ENCODE assay signal across 1 cellular context in the genomic region with DNA sequence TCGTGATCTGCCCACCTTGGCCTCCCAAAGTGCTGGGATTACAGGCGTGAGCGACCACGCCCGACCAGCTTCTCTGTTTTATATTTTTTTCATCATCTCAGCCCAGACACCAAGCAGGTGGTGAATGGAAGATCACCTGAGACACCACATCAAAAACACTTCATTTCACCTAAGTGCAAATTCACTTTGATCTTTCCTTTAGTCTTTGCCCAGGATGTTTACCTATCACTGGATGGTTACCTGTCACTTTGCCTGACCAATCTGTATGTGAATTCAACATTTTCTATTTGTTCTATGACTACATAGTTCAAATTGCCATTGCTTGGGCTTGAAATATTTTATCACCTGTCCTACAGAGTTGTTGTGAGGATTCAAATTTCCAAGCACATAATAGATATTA.
TF ChIP-seq lines count a peak whose summit lies in the region.

No MANE protein-coding gene starts in this region.

TF ChIP-seq in HepG2, 621 proteins besides CTCF, POLR2A, EP300 and RAD21:
- TF ChIP-seq ZC3H4 (CRISPR knock-in tag; IDR thresholded peaks at IDR 0.05; ENCODE audit: borderline replicate concordance): no peak
- no peak for TF ChIP-seq ZNF562 (CRISPR knock-in tag; IDR thresholded peaks at IDR 0.05; ENCODE audit: borderline replicate concordance)
- TF ChIP-seq, protein P1, sequence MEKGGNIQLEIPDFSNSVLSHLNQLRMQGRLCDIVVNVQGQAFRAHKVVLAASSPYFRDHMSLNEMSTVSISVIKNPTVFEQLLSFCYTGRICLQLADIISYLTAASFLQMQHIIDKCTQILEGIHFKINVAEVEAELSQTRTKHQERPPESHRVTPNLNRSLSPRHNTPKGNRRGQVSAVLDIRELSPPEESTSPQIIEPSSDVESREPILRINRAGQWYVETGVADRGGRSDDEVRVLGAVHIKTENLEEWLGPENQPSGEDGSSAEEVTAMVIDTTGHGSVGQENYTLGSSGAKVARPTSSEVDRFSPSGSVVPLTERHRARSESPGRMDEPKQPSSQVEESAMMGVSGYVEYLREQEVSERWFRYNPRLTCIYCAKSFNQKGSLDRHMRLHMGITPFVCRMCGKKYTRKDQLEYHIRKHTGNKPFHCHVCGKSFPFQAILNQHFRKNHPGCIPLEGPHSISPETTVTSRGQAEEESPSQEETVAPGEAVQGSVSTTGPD (CRISPR knock-in tag; IDR thresholded peaks at IDR 0.05): no peak
- TF ChIP-seq, protein P2, sequence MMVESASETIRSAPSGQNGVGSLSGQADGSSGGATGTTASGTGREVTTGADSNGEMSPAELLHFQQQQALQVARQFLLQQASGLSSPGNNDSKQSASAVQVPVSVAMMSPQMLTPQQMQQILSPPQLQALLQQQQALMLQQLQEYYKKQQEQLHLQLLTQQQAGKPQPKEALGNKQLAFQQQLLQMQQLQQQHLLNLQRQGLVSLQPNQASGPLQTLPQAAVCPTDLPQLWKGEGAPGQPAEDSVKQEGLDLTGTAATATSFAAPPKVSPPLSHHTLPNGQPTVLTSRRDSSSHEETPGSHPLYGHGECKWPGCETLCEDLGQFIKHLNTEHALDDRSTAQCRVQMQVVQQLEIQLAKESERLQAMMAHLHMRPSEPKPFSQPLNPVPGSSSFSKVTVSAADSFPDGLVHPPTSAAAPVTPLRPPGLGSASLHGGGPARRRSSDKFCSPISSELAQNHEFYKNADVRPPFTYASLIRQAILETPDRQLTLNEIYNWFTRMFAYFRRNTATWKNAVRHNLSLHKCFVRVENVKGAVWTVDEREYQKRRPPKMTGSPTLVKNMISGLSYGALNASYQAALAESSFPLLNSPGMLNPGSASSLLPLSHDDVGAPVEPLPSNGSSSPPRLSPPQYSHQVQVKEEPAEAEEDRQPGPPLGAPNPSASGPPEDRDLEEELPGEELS (CRISPR knock-in tag; IDR thresholded peaks at IDR 0.05): 0 out of 2 replicates have a peak, but pooled peaks have one; percentile 33
- peak; percentile 53; the same call in 1 of the 2 replicates for TF ChIP-seq TBX2 (CRISPR knock-in tag; IDR thresholded peaks at IDR 0.05; ENCODE audit: borderline replicate concordance)
- TF ChIP-seq CBFB (CRISPR knock-in tag; IDR thresholded peaks at IDR 0.05): peak; percentile 77; the same call in 1 of the 2 replicates
- no peak for TF ChIP-seq FOXP1 (IDR thresholded peaks at IDR 0.05)
- TF ChIP-seq FOXP1 (CRISPR knock-in tag; IDR thresholded peaks at IDR 0.05): peak; percentile 30; the same call in 1 of the 2 replicates
- TF ChIP-seq FOXA3 (CRISPR knock-in tag; IDR thresholded peaks at IDR 0.05): 0 out of 2 replicates have a peak, but pooled peaks have one; percentile 10
- no peak for TF ChIP-seq ZNF720 (CRISPR knock-in tag; IDR thresholded peaks at IDR 0.05)
- no peak for TF ChIP-seq FOXA1 (IDR thresholded peaks at IDR 0.05)
- peak; percentile 41; the same call in 1 of the 2 replicates for TF ChIP-seq FOXA1 (CRISPR knock-in tag; IDR thresholded peaks at IDR 0.05)
- TF ChIP-seq, protein P3, sequence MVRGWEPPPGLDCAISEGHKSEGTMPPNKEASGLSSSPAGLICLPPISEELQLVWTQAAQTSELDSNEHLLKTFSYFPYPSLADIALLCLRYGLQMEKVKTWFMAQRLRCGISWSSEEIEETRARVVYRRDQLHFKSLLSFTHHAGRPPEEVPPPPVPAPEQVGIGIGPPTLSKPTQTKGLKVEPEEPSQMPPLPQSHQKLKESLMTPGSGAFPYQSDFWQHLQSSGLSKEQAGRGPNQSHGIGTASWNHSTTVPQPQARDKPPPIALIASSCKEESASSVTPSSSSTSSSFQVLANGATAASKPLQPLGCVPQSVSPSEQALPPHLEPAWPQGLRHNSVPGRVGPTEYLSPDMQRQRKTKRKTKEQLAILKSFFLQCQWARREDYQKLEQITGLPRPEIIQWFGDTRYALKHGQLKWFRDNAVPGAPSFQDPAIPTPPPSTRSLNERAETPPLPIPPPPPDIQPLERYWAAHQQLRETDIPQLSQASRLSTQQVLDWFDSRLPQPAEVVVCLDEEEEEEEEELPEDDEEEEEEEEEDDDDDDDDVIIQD (CRISPR knock-in tag; IDR thresholded peaks at IDR 0.05; ENCODE audit: low read depth): 0 out of 2 replicates have a peak, but pooled peaks have one; percentile 24
- TF ChIP-seq TBX3 (IDR thresholded peaks at IDR 0.05; ENCODE audit: borderline replicate concordance): peak; percentile 76; the same call in 1 of the 2 replicates
- 0 out of 2 replicates have a peak, but pooled peaks have one; percentile 21 for TF ChIP-seq ETV5 (CRISPR knock-in tag; IDR thresholded peaks at IDR 0.05; ENCODE audit: borderline replicate concordance)
- TF ChIP-seq, protein P4, sequence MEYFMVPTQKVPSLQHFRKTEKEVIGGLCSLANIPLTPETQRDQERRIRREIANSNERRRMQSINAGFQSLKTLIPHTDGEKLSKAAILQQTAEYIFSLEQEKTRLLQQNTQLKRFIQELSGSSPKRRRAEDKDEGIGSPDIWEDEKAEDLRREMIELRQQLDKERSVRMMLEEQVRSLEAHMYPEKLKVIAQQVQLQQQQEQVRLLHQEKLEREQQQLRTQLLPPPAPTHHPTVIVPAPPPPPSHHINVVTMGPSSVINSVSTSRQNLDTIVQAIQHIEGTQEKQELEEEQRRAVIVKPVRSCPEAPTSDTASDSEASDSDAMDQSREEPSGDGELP (IDR thresholded peaks at IDR 0.05; ENCODE audit: borderline replicate concordance, low read depth): peak; percentile 34; the same call in 1 of the 2 replicates
- no peak for TF ChIP-seq ZNF337 (CRISPR knock-in tag; IDR thresholded peaks at IDR 0.05; ENCODE audit: borderline replicate concordance, low read depth)
- peak; percentile 85 for TF ChIP-seq TCF7 (IDR thresholded peaks at IDR 0.05; ENCODE audit: low read depth)
- peak; percentile 34 for TF ChIP-seq ZEB1 (IDR thresholded peaks at IDR 0.05; ENCODE audit: insufficient replicate concordance, low read depth)
- TF ChIP-seq NAIF1 (CRISPR knock-in tag; IDR thresholded peaks at IDR 0.05; ENCODE audit: borderline replicate concordance): no peak
